Comparison of ENCODE assay signal across 8 cellular contexts in the genomic region with DNA sequence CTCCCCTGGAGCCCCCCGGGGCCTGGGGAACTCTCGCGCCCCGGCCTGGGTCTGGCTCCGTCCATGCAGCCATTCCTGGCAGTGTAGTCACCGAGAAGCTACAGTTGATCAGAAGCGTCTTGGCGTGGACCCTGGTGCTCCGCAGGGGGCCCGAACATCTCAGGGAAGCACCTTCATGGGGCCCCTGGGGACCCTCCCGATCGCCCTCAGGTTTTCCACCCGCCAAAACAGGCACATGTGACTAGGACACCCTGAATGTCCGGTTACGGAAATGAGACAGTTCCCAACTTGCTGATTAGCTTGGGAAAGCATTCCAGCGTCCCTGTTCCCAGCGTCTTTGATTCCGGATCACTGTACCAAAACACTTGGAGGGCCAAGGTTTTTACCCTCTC. TPM values are rescaled to one million over a fixed set of nuclear protein-coding genes. Genes with fewer than 3 reads are reported as not detected.
DNase-seq lines count a peak whose midpoint lies in the region; ATAC-seq, FAIRE-seq and TF ChIP-seq lines count a peak whose summit lies in the region.

No MANE protein-coding gene starts in this region.

- no peak for TF ChIP-seq CTCF in CD14-positive monocyte (IDR thresholded peaks at IDR 0.05)

- DNase-seq in CD14-positive monocyte (ENCODE audit: low spot score) = no peak
- DNase-seq in GM19239 (ENCODE audit: insufficient read length, low spot score) = no peak
- DNase-seq in T-helper 2 cell treated with Interferon-gamma antibody and Interleukin-4, amounts not matched to agents 5 μg/mL and 100 μg/mL, for 36 hours (ENCODE audit: low spot score) = peak; percentile 23

- H3K4me3 Mint-ChIP-seq in CD14-positive monocyte = peak overlapping the region; percentile 89 to 92
- peak overlapping the region; percentile 87 for H3K4me3 Mint-ChIP-seq in T-helper 2 cell treated with Interferon-gamma antibody and Interleukin-4, amounts not matched to agents 5 μg/mL and 100 μg/mL, for 36 hours

- peak overlapping the region; percentile 64 for H3K4me3 ChIP-seq in endocrine pancreas (ENCODE audit: control insufficient read depth, insufficient read depth, low read length)
- H3K4me3 ChIP-seq in mesodermal cell (ENCODE audit: extremely low read depth, insufficient read depth, low read length, poor library complexity, severe bottlenecking) = peak overlapping the region; percentile 28

- H3K9me3 ChIP-seq in endocrine pancreas (ENCODE audit: control insufficient read depth, low read length) (no peaks in the 10 kb centered on the region), mesodermal cell (ENCODE audit: control insufficient read depth, low read length) (no peaks in the 10 kb centered on the region)

- H3K9me3 Mint-ChIP-seq in CD14-positive monocyte = peaks cover 0 to 2% (median 0%) of the 10 kb centered on the region in 7 donors
- no peaks in the 10 kb centered on the region for H3K9me3 Mint-ChIP-seq in T-helper 2 cell treated with Interferon-gamma antibody and Interleukin-4, amounts not matched to agents 5 μg/mL and 100 μg/mL, for 36 hours

- H3K36me3 ChIP-seq in endocrine pancreas (ENCODE audit: control insufficient read depth, insufficient read depth, low read length) (no peaks in the 10 kb centered on the region), mesodermal cell (ENCODE audit: control insufficient read depth, insufficient read depth, low read length) (peaks cover 10% of the 10 kb centered on the region)

- no peaks in the 10 kb centered on the region for H3K4me1 ChIP-seq in endocrine pancreas (ENCODE audit: control insufficient read depth, insufficient read depth, low read length)
- no peaks in the 10 kb centered on the region for H3K4me1 ChIP-seq in mesodermal cell (ENCODE audit: control insufficient read depth, insufficient read depth, low read length, poor library complexity, severe bottlenecking)

- peak; percentile 14 for ATAC-seq in HG03565 (IDR thresholded peaks at IDR 0.05; ENCODE audit: unreplicated experiment)
- ATAC-seq in HG02870 (IDR thresholded peaks at IDR 0.05; ENCODE audit: unreplicated experiment) = no peak

- intact Hi-C loops in CD14-positive monocyte (cut with micrococcal nuclease) = loop anchor here (5.0 to 10.0 kb wide), 3 partner anchors 51 to 1117 kb away; a partner anchor contains a TSS

- no peaks in the 10 kb centered on the region for H3K27me3 ChIP-seq in endocrine pancreas (ENCODE audit: control insufficient read depth, insufficient read depth, low read length)

- peak; percentile 23 for FAIRE-seq in GM19239 (lab: Jason Lieb, UNC)

- no peaks in the 10 kb centered on the region for H3K27me3 Mint-ChIP-seq in CD14-positive monocyte (ENCODE audit: low read depth in 3 of 3)
- no peaks in the 10 kb centered on the region for H3K27me3 Mint-ChIP-seq in T-helper 2 cell treated with Interferon-gamma antibody and Interleukin-4, amounts not matched to agents 5 μg/mL and 100 μg/mL, for 36 hours (ENCODE audit: low read depth)

- WGBS in mesodermal cell (ENCODE audit: insufficient coverage in 2 of 2), 2 experiments = 79 to 89% methylated on average over 13 to 18 of the region's 18 CpGs

- H3K4me1 Mint-ChIP-seq in CD14-positive monocyte = peaks cover 17% of the 10 kb centered on the region
- peaks cover 21% of the 10 kb centered on the region for H3K4me1 Mint-ChIP-seq in T-helper 2 cell treated with Interferon-gamma antibody and Interleukin-4, amounts not matched to agents 5 μg/mL and 100 μg/mL, for 36 hours (ENCODE audit: low read depth)

- no peak overlapping the region for H3K27ac ChIP-seq in mesodermal cell (ENCODE audit: low read depth, low read length, severe bottlenecking)
- peak overlapping the region; percentile 75 for H3K27ac ChIP-seq in temporal lobe (ENCODE audit: low read depth, low read length)

- H3K27ac Mint-ChIP-seq in CD14-positive monocyte = peak overlapping the region; percentile 86 to 99 (median 95)
- peak overlapping the region; percentile 99 for H3K27ac Mint-ChIP-seq in T-helper 2 cell treated with Interferon-gamma antibody and Interleukin-4, amounts not matched to agents 5 μg/mL and 100 μg/mL, for 36 hours

- peak overlapping the region; percentile 89 for H3K9ac ChIP-seq in endocrine pancreas (ENCODE audit: control insufficient read depth, insufficient read depth, low read length)

- peaks cover 12 to 17% of the 10 kb centered on the region in 2 donors for H3K36me3 Mint-ChIP-seq in CD14-positive monocyte
- peaks cover 20% of the 10 kb centered on the region for H3K36me3 Mint-ChIP-seq in T-helper 2 cell treated with Interferon-gamma antibody and Interleukin-4, amounts not matched to agents 5 μg/mL and 100 μg/mL, for 36 hours (ENCODE audit: low read depth)

RNA-seq across cellular contexts. Expression of a gene that starts 0.5 kb away (rescaled TPM):
- polyA plus RNA-seq in CD14-positive monocyte = 10 to 100 TPM in 1 of 2 donors, 1 to 10 TPM in 1; 8.7 to 10.4 TPM
- polyA plus RNA-seq in mesodermal cell (2013, experiment 1 of 2) = 0.88 TPM
- polyA plus RNA-seq in mesodermal cell (2013, experiment 2 of 2) = 2.1 TPM
- 15.2 TPM for total RNA-seq in temporal lobe

RNA-seq across cellular contexts. Expression of a gene that starts 21.4 kb away (rescaled TPM):
- polyA plus RNA-seq in CD14-positive monocyte = 10 to 100 TPM; 11.2 to 15.3 TPM
- 20.1 TPM for polyA plus RNA-seq in mesodermal cell (2013, experiment 1 of 2)
- 21.1 TPM for polyA plus RNA-seq in mesodermal cell (2013, experiment 2 of 2)
- total RNA-seq in temporal lobe = 26.1 TPM

RNA-seq across cellular contexts. Expression of a gene that starts 55.3 kb away (rescaled TPM):
- 1 to 10 TPM; 1.9 to 3.4 TPM for polyA plus RNA-seq in CD14-positive monocyte
- 16.3 TPM for polyA plus RNA-seq in mesodermal cell (2013, experiment 1 of 2)
- 18.4 TPM for polyA plus RNA-seq in mesodermal cell (2013, experiment 2 of 2)
- 52.9 TPM for total RNA-seq in temporal lobe
